9 cellular contexts compared by ENCODE assay signal in genomic region chrX:140090800-140091275, GRCh38.
A peak's percentile ranks its signal among the peaks of the same experiment; 100 is the strongest.
DNase-seq lines count a peak whose midpoint lies in the region; ATAC-seq and FAIRE-seq lines count a peak whose summit lies in the region.
"Had no signal": no experiment of that assay in that cellular context is flagged by ENCODE, and none has a peak within 500 bp of the region (broad histone marks: within the 10 kb centered on the region; RNA-seq: fewer than 3 reads in every experiment).

No MANE protein-coding gene starts in this region.

- ATAC-seq in HG02884 (IDR thresholded peaks at IDR 0.05; ENCODE audit: unreplicated experiment) (peak; percentile 35), HG02763 (IDR thresholded peaks at IDR 0.05; ENCODE audit: unreplicated experiment) (no peak)

- no peaks in the 10 kb centered on the region for H3K36me3 Mint-ChIP-seq in dendritic cell treated with granulocyte-macrophage colony-stimulating factor and Interleukin-4, amounts not matched to agents 40 ng/mL and 50 ng/mL, for 4 days (ENCODE audit: low read depth)
- H3K36me3 Mint-ChIP-seq: activated naive CD4-positive, alpha-beta T cell treated with anti-CD3 and anti-CD28 coated beads, Interleukin-2, amount 50 U/mL, for 24 hours had no signal

- DNase-seq in COLO668 (lab: John Stamatoyannopoulos, UW; ENCODE audit: unreplicated experiment) (peak; percentile 4), occipital lobe (lab: John Stamatoyannopoulos, UW) (peak; percentile 1), NCI-H1105 (lab: John Stamatoyannopoulos, UW) (no peak), NCI-H146 (lab: John Stamatoyannopoulos, UW) (no peak), frontal cortex (ENCODE audit: low spot score in 2 of 2) (no peak)

- intact Hi-C loops in dendritic cell treated with granulocyte-macrophage colony-stimulating factor and Interleukin-4, amounts not matched to agents 40 ng/mL and 50 ng/mL, for 4 days (cut with micrococcal nuclease) = no loop called here

- no peak overlapping the region for H3K27ac Mint-ChIP-seq in dendritic cell treated with granulocyte-macrophage colony-stimulating factor and Interleukin-4, amounts not matched to agents 40 ng/mL and 50 ng/mL, for 4 days
- H3K27ac Mint-ChIP-seq: activated naive CD4-positive, alpha-beta T cell treated with anti-CD3 and anti-CD28 coated beads, Interleukin-2, amount 50 U/mL, for 24 hours had no signal

- peak overlapping the region; percentile 67 for H3K4me3 Mint-ChIP-seq in dendritic cell treated with granulocyte-macrophage colony-stimulating factor and Interleukin-4, amounts not matched to agents 40 ng/mL and 50 ng/mL, for 4 days
- H3K4me3 Mint-ChIP-seq: activated naive CD4-positive, alpha-beta T cell treated with anti-CD3 and anti-CD28 coated beads, Interleukin-2, amount 50 U/mL, for 24 hours had no signal

- no peak for FAIRE-seq in frontal cortex (lab: Jason Lieb, UNC)

- H3K4me1 Mint-ChIP-seq in dendritic cell treated with granulocyte-macrophage colony-stimulating factor and Interleukin-4, amounts not matched to agents 40 ng/mL and 50 ng/mL, for 4 days (ENCODE audit: low read depth) = peaks cover 14% of the 10 kb centered on the region
- H3K4me1 Mint-ChIP-seq: activated naive CD4-positive, alpha-beta T cell treated with anti-CD3 and anti-CD28 coated beads, Interleukin-2, amount 50 U/mL, for 24 hours had no signal

- H3K27me3 Mint-ChIP-seq in dendritic cell treated with granulocyte-macrophage colony-stimulating factor and Interleukin-4, amounts not matched to agents 40 ng/mL and 50 ng/mL, for 4 days = peaks cover 40% of the 10 kb centered on the region

- no peaks in the 10 kb centered on the region for H3K9me3 Mint-ChIP-seq in dendritic cell treated with granulocyte-macrophage colony-stimulating factor and Interleukin-4, amounts not matched to agents 40 ng/mL and 50 ng/mL, for 4 days
- H3K9me3 Mint-ChIP-seq: activated naive CD4-positive, alpha-beta T cell treated with anti-CD3 and anti-CD28 coated beads, Interleukin-2, amount 50 U/mL, for 24 hours had no signal

Comparison
In these comparisons a context has a peak if more than half of its experiments do, and no peak if none do; other contexts are left out.
1. DNase-seq: peak in COLO668 (single experiment) and occipital lobe (single experiment); none in NCI-H1105 (single experiment), NCI-H146 (single experiment) and frontal cortex (0 of 2).